ENCODE assay signal across 17 cellular contexts in genomic region chr11:92505689-92506088, GRCh38.
A peak's percentile ranks its signal among the peaks of the same experiment; 100 is the strongest.
DNase-seq lines count a peak whose midpoint lies in the region; ATAC-seq and TF ChIP-seq lines count a peak whose summit lies in the region.
"Had no signal": no experiment of that assay in that cellular context is flagged by ENCODE, and none has a peak within 500 bp of the region (broad histone marks: within the 10 kb centered on the region; RNA-seq: fewer than 3 reads in every experiment).

No MANE protein-coding gene starts in this region.

- no peak overlapping the region for H3K4me3 ChIP-seq in A673 (ENCODE audit: low read depth, low read length, poor library complexity, severe bottlenecking)
- no peak overlapping the region for H3K4me3 ChIP-seq in HEK293 (ENCODE audit: low read depth, low read length)
- no peak overlapping the region for H3K4me3 ChIP-seq in upper lobe of right lung
- H3K4me3 ChIP-seq: BLaER1 treated with 17β-estradiol and CSF1 and Interleukin-3, amounts not matched to agents 10 nM and 100 nM had no signal

- H3K36me3 ChIP-seq in A673 (ENCODE audit: insufficient read depth, low read length, poor library complexity, severe bottlenecking) = no peaks in the 10 kb centered on the region
- H3K36me3 ChIP-seq in HEK293 (ENCODE audit: control insufficient read depth in 2 of 2, insufficient read depth in 1 of 2, low read length in 2 of 2) = no peaks in the 10 kb centered on the region
- H3K36me3 ChIP-seq in upper lobe of right lung = no peaks in the 10 kb centered on the region
- H3K36me3 ChIP-seq: BLaER1 treated with 17β-estradiol and CSF1 and Interleukin-3, amounts not matched to agents 10 nM and 100 nM had no signal

- no peak for TF ChIP-seq CTCF in A673 (conservative IDR thresholded peaks at IDR 0.05; ENCODE audit: low read depth, low read length)
- no peak for TF ChIP-seq CTCF in HEK293 (tag by site-specific recombination; IDR thresholded peaks at IDR 0.05)
- TF ChIP-seq CTCF in upper lobe of right lung (IDR thresholded peaks at IDR 0.05) = no peak

- BruUV-seq in A673 (replicated peaks; lab: Mats Ljungman, UMichigan) = no TSS peak

- no peaks in the 10 kb centered on the region for H3K9me3 ChIP-seq in A673 (ENCODE audit: low read depth, low read length, poor library complexity, severe bottlenecking)
- no peaks in the 10 kb centered on the region for H3K9me3 ChIP-seq in HEK293 (ENCODE audit: control insufficient read depth, insufficient read depth, low read depth, low read length)
- H3K9me3 ChIP-seq in upper lobe of right lung = no peaks in the 10 kb centered on the region
- H3K9me3 ChIP-seq: BLaER1 treated with 17β-estradiol and CSF1 and Interleukin-3, amounts not matched to agents 10 nM and 100 nM had no signal

- POLR2A ChIA-PET in A673 (lab: Charles Lee; ENCODE audit: low non-redundant PET) (no interaction called here), HEK293 (lab: Yijun Ruan, JAX) (no interaction called here)

- H3K27me3 ChIP-seq in A673 (replicated peaks; ENCODE audit: insufficient read depth, low read depth, low read length, poor library complexity) = no peaks in the 10 kb centered on the region
- H3K27me3 ChIP-seq in upper lobe of right lung = no peaks in the 10 kb centered on the region
- H3K27me3 ChIP-seq: BLaER1 treated with 17β-estradiol and CSF1 and Interleukin-3, amounts not matched to agents 10 nM and 100 nM had no signal

- H3K27ac ChIP-seq in A673 (ENCODE audit: low read depth, low read length, poor library complexity, severe bottlenecking) (no peak overlapping the region), HEK293 (ENCODE audit: extremely low read depth, low read depth, low read length) (no peak overlapping the region), upper lobe of right lung (no peak overlapping the region)
- H3K27ac ChIP-seq: BLaER1 treated with 17β-estradiol and CSF1 and Interleukin-3, amounts not matched to agents 10 nM and 100 nM had no signal

- H3K4me1 ChIP-seq in A673 (ENCODE audit: insufficient read depth, low read length, poor library complexity, severe bottlenecking) (no peaks in the 10 kb centered on the region), HEK293 (ENCODE audit: control insufficient read depth, insufficient read depth, low read length) (no peaks in the 10 kb centered on the region), upper lobe of right lung (no peaks in the 10 kb centered on the region)
- H3K4me1 ChIP-seq: BLaER1 treated with 17β-estradiol and CSF1 and Interleukin-3, amounts not matched to agents 10 nM and 100 nM had no signal

- DNase-seq in A673 (ENCODE audit: low spot score) = peak; percentile 17
- DNase-seq in T1000 (lab: John Stamatoyannopoulos, UW) = peak; percentile 1
- peak; percentile 47 for DNase-seq in foreskin melanocyte
- no peak for DNase-seq in upper lobe of right lung
- no peak for DNase-seq in activated CD4-positive, alpha-beta T cell treated with anti-CD3 and anti-CD28 coated beads, Interleukin-2, amount 50 U/mL, for 1 hour
- no peak for DNase-seq in NCI-H526 (lab: John Stamatoyannopoulos, UW)
- DNase-seq: 8988T; CD8-positive, alpha-beta T cell; COR-L47; DMS 273 treated with DMSO at 0.1 percent for 48 hours; GF-D8; GOT3; H7 had no signal

- intact Hi-C loops in A673 (cut with micrococcal nuclease; ENCODE audit: unreplicated experiment) (no loop called here), upper lobe of right lung (cut with DNase I) (no loop called here)

- CTCF ChIA-PET in A673 (lab: Charles Lee) = no interaction called here
- CTCF ChIA-PET in HEK293 (lab: Yijun Ruan, JAX) = no interaction called here

- ATAC-seq in upper lobe of right lung = no peak
- ATAC-seq: CD8-positive, alpha-beta T cell; HCT116; HepG2 had no signal

TF ChIP-seq in HEK293, 187 proteins besides CTCF, POLR2A, EP300 and RAD21:
- no peak for TF ChIP-seq KLF9 (tag by site-specific recombination; IDR thresholded peaks at IDR 0.05; ENCODE audit: low read depth)
- TF ChIP-seq ZIC2 (tag by site-specific recombination; IDR thresholded peaks at IDR 0.05) = peak; percentile 58

Comparison
In these comparisons a context has a peak if more than half of its experiments do, and no peak if none do; other contexts are left out.
1. DNase-seq: peak in A673 (single experiment), T1000 (single experiment) and foreskin melanocyte (single experiment); none in upper lobe of right lung (single experiment), activated CD4-positive, alpha-beta T cell treated with anti-CD3 and anti-CD28 coated beads, Interleukin-2, amount 50 U/mL, for 1 hour (single experiment) and NCI-H526 (0 of 2).